In the genomic region with DNA sequence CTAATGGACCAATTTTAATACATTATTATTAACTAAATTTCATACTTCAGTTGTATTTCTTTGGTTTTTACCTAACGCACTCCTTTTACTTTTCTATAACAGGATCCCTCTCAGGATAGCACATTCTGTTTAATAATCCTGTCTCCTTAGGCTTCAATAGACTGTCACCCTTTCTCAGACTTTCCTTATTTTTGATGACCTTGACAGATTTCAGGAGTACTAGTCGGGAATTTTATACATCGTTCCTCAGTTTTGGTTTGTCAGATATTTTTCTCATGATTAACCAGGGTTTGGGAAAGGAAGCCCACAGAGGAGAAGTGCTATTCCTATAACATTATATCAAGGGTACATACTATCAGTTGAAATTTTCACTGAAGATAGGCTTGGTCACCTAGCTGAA, we compare ENCODE assay signal across 2 cellular contexts.
TF ChIP-seq lines count a peak whose summit lies in the region.

No MANE protein-coding gene starts in this region.

TF ChIP-seq in SK-N-SH treated with all-trans-retinoic acid at 6 μM for 48 hours, 23 proteins besides CTCF, POLR2A, EP300 and RAD21 (continued from another document):
- TF ChIP-seq, protein P1, sequence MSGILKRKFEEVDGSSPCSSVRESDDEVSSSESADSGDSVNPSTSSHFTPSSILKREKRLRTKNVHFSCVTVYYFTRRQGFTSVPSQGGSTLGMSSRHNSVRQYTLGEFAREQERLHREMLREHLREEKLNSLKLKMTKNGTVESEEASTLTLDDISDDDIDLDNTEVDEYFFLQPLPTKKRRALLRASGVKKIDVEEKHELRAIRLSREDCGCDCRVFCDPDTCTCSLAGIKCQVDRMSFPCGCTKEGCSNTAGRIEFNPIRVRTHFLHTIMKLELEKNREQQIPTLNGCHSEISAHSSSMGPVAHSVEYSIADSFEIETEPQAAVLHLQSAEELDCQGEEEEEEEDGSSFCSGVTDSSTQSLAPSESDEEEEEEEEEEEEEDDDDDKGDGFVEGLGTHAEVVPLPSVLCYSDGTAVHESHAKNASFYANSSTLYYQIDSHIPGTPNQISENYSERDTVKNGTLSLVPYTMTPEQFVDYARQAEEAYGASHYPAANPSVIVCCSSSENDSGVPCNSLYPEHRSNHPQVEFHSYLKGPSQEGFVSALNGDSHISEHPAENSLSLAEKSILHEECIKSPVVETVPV (CRISPR knock-in tag; IDR thresholded peaks at IDR 0.05), result no peak
- TF ChIP-seq ZC3H10 (CRISPR knock-in tag; IDR thresholded peaks at IDR 0.05) (no peak), BACH2 (CRISPR knock-in tag; IDR thresholded peaks at IDR 0.05; ENCODE audit: borderline replicate concordance) (no peak), ZNF565 (CRISPR knock-in tag; conservative IDR thresholded peaks at IDR 0.05; ENCODE audit: low read depth) (no peak), CSDC2 (CRISPR knock-in tag; IDR thresholded peaks at IDR 0.05) (no peak), ESRRG (CRISPR knock-in tag; IDR thresholded peaks at IDR 0.05) (no peak), ZFP30 (CRISPR knock-in tag; IDR thresholded peaks at IDR 0.05) (no peak), ZFP3 (CRISPR knock-in tag; IDR thresholded peaks at IDR 0.05) (no peak), OSR1 (CRISPR knock-in tag; IDR thresholded peaks at IDR 0.05) (no peak), ARNTL (CRISPR knock-in tag; IDR thresholded peaks at IDR 0.05; ENCODE audit: borderline replicate concordance, low read depth) (no peak), ISL1 (CRISPR knock-in tag; IDR thresholded peaks at IDR 0.05) (no peak), RARB (CRISPR knock-in tag; IDR thresholded peaks at IDR 0.05) (no peak)
- TF ChIP-seq, protein P2, sequence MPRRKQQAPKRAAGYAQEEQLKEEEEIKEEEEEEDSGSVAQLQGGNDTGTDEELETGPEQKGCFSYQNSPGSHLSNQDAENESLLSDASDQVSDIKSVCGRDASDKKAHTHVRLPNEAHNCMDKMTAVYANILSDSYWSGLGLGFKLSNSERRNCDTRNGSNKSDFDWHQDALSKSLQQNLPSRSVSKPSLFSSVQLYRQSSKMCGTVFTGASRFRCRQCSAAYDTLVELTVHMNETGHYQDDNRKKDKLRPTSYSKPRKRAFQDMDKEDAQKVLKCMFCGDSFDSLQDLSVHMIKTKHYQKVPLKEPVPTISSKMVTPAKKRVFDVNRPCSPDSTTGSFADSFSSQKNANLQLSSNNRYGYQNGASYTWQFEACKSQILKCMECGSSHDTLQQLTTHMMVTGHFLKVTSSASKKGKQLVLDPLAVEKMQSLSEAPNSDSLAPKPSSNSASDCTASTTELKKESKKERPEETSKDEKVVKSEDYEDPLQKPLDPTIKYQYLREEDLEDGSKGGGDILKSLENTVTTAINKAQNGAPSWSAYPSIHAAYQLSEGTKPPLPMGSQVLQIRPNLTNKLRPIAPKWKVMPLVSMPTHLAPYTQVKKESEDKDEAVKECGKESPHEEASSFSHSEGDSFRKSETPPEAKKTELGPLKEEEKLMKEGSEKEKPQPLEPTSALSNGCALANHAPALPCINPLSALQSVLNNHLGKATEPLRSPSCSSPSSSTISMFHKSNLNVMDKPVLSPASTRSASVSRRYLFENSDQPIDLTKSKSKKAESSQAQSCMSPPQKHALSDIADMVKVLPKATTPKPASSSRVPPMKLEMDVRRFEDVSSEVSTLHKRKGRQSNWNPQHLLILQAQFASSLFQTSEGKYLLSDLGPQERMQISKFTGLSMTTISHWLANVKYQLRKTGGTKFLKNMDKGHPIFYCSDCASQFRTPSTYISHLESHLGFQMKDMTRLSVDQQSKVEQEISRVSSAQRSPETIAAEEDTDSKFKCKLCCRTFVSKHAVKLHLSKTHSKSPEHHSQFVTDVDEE (CRISPR knock-in tag; IDR thresholded peaks at IDR 0.05), result no peak
- TF ChIP-seq, protein P3, sequence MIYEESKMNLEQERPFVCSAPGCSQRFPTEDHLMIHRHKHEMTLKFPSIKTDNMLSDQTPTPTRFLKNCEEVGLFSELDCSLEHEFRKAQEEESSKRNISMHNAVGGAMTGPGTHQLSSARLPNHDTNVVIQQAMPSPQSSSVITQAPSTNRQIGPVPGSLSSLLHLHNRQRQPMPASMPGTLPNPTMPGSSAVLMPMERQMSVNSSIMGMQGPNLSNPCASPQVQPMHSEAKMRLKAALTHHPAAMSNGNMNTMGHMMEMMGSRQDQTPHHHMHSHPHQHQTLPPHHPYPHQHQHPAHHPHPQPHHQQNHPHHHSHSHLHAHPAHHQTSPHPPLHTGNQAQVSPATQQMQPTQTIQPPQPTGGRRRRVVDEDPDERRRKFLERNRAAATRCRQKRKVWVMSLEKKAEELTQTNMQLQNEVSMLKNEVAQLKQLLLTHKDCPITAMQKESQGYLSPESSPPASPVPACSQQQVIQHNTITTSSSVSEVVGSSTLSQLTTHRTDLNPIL (CRISPR knock-in tag; IDR thresholded peaks at IDR 0.05; ENCODE audit: low read depth), result no peak
- TF ChIP-seq, protein P4, sequence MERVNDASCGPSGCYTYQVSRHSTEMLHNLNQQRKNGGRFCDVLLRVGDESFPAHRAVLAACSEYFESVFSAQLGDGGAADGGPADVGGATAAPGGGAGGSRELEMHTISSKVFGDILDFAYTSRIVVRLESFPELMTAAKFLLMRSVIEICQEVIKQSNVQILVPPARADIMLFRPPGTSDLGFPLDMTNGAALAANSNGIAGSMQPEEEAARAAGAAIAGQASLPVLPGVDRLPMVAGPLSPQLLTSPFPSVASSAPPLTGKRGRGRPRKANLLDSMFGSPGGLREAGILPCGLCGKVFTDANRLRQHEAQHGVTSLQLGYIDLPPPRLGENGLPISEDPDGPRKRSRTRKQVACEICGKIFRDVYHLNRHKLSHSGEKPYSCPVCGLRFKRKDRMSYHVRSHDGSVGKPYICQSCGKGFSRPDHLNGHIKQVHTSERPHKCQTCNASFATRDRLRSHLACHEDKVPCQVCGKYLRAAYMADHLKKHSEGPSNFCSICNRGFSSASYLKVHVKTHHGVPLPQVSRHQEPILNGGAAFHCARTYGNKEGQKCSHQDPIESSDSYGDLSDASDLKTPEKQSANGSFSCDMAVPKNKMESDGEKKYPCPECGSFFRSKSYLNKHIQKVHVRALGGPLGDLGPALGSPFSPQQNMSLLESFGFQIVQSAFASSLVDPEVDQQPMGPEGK (CRISPR knock-in tag; IDR thresholded peaks at IDR 0.05; ENCODE audit: borderline replicate concordance), result no peak
- TF ChIP-seq, protein P5, sequence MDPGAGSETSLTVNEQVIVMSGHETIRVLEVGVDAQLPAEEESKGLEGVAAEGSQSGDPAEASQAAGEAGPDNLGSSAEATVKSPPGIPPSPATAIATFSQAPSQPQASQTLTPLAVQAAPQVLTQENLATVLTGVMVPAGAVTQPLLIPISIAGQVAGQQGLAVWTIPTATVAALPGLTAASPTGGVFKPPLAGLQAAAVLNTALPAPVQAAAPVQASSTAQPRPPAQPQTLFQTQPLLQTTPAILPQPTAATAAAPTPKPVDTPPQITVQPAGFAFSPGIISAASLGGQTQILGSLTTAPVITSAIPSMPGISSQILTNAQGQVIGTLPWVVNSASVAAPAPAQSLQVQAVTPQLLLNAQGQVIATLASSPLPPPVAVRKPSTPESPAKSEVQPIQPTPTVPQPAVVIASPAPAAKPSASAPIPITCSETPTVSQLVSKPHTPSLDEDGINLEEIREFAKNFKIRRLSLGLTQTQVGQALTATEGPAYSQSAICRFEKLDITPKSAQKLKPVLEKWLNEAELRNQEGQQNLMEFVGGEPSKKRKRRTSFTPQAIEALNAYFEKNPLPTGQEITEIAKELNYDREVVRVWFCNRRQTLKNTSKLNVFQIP (CRISPR knock-in tag; IDR thresholded peaks at IDR 0.05; ENCODE audit: borderline replicate concordance, low read depth), result no peak

TF ChIP-seq in A549, 52 proteins besides CTCF, POLR2A, EP300 and RAD21 (continued from another document):
- TF ChIP-seq, protein P6, sequence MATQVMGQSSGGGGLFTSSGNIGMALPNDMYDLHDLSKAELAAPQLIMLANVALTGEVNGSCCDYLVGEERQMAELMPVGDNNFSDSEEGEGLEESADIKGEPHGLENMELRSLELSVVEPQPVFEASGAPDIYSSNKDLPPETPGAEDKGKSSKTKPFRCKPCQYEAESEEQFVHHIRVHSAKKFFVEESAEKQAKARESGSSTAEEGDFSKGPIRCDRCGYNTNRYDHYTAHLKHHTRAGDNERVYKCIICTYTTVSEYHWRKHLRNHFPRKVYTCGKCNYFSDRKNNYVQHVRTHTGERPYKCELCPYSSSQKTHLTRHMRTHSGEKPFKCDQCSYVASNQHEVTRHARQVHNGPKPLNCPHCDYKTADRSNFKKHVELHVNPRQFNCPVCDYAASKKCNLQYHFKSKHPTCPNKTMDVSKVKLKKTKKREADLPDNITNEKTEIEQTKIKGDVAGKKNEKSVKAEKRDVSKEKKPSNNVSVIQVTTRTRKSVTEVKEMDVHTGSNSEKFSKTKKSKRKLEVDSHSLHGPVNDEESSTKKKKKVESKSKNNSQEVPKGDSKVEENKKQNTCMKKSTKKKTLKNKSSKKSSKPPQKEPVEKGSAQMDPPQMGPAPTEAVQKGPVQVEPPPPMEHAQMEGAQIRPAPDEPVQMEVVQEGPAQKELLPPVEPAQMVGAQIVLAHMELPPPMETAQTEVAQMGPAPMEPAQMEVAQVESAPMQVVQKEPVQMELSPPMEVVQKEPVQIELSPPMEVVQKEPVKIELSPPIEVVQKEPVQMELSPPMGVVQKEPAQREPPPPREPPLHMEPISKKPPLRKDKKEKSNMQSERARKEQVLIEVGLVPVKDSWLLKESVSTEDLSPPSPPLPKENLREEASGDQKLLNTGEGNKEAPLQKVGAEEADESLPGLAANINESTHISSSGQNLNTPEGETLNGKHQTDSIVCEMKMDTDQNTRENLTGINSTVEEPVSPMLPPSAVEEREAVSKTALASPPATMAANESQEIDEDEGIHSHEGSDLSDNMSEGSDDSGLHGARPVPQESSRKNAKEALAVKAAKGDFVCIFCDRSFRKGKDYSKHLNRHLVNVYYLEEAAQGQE (IDR thresholded peaks at IDR 0.05), result no peak
- TF ChIP-seq, protein P7, sequence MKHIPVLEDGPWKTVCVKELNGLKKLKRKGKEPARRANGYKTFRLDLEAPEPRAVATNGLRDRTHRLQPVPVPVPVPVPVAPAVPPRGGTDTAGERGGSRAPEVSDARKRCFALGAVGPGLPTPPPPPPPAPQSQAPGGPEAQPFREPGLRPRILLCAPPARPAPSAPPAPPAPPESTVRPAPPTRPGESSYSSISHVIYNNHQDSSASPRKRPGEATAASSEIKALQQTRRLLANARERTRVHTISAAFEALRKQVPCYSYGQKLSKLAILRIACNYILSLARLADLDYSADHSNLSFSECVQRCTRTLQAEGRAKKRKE (CRISPR knock-in tag; IDR thresholded peaks at IDR 0.05; ENCODE audit: low read depth), result no peak
TF ChIP-seq in A549: peak in this region for 1.
